Comparison of ENCODE assay signal across 21 cellular contexts in genomic region chr16:69319826-69320730, GRCh38. TPM values are rescaled to one million over a fixed set of nuclear protein-coding genes. Genes with fewer than 3 reads are reported as not detected.
"Had no signal": no experiment of that assay in that cellular context is flagged by ENCODE, and none has a peak within 500 bp of the region (broad histone marks: within the 10 kb centered on the region; RNA-seq: fewer than 3 reads in every experiment).

No MANE protein-coding gene starts in this region.

- H3K9me3 Mint-ChIP-seq: activated B cell treated with CpG ODN at 0.5 μM for 24 hours; activated CD4-positive, alpha-beta T cell treated with anti-CD3 and anti-CD28 coated beads, Interleukin-2, amount 10 ng/mL, durations not matched to agents 24 days and 14 days; naive B cell; T-helper 1 cell treated with Interleukin-12 subunit alpha and Interleukin-12 subunit beta and Interleukin-4 antibody, amounts not matched to agents 30 μg/mL and 1 μg/mL, for 36 hours had no signal

- H3K4me1 Mint-ChIP-seq: activated B cell treated with CpG ODN at 0.5 μM for 24 hours had no signal

- H3K27me3 Mint-ChIP-seq: activated B cell treated with CpG ODN at 0.5 μM for 24 hours; activated CD4-positive, alpha-beta T cell treated with anti-CD3 and anti-CD28 coated beads, Interleukin-2, amount 10 ng/mL, durations not matched to agents 24 days and 14 days; naive B cell had no signal

- H3K27ac Mint-ChIP-seq: activated B cell treated with CpG ODN at 0.5 μM for 24 hours; activated CD4-positive, alpha-beta T cell treated with anti-CD3 and anti-CD28 coated beads, Interleukin-2, amount 10 ng/mL, durations not matched to agents 24 days and 14 days; T-helper 1 cell treated with Interleukin-12 subunit alpha and Interleukin-12 subunit beta and Interleukin-4 antibody, amounts not matched to agents 30 μg/mL and 1 μg/mL, for 36 hours had no signal

- H3K27me3 ChIP-seq: body of pancreas, neutrophil, transverse colon had no signal

- H3K9me3 ChIP-seq: body of pancreas, lower lobe of right lung, neutrophil, transverse colon had no signal

- H3K27ac ChIP-seq: lower lobe of right lung, neutrophil, transverse colon had no signal

- H3K4me2 ChIP-seq: smooth muscle cell had no signal

- H3K4me3 ChIP-seq: body of pancreas, lower lobe of right lung, smooth muscle cell, transverse colon had no signal

- DNase-seq: activated B cell treated with CpG ODN at 0.5 μM for 24 hours; activated CD4-positive, alpha-beta T cell treated with anti-CD3 and anti-CD28 coated beads, Interleukin-2, amount 10 ng/mL, durations not matched to agents 24 days and 14 days; activated CD8-positive, alpha-beta memory T cell treated with anti-CD3 and anti-CD28 coated beads for 24 hours; activated effector memory CD4-positive, alpha-beta T cell treated with anti-CD3 and anti-CD28 coated beads, Interleukin-2, amount 50 U/mL, for 16 hours; amniotic stem cell; cerebellar nuclear complex; hypothalamus; kidney glomerular epithelial cell; lower lobe of right lung; naive B cell; stimulated activated naive CD4-positive, alpha-beta T cell; substantia nigra; transverse colon had no signal

- ATAC-seq: body of pancreas, esophagus mucosa, lower lobe of right lung, right cardiac atrium had no signal

- H3K4me3 Mint-ChIP-seq: activated B cell treated with CpG ODN at 0.5 μM for 24 hours; activated CD4-positive, alpha-beta T cell treated with anti-CD3 and anti-CD28 coated beads, Interleukin-2, amount 10 ng/mL, durations not matched to agents 24 days and 14 days; naive B cell; T-helper 1 cell treated with Interleukin-12 subunit alpha and Interleukin-12 subunit beta and Interleukin-4 antibody, amounts not matched to agents 30 μg/mL and 1 μg/mL, for 36 hours had no signal

RNA-seq across cellular contexts. Expression of gene TMED6, which starts 31.5 kb away (rescaled TPM):
- total RNA-seq: dermis microvascular lymphatic vessel endothelial cell, glomerular endothelial cell had no signal
- polyA plus RNA-seq: right cardiac atrium had no signal
